In the genomic region with DNA sequence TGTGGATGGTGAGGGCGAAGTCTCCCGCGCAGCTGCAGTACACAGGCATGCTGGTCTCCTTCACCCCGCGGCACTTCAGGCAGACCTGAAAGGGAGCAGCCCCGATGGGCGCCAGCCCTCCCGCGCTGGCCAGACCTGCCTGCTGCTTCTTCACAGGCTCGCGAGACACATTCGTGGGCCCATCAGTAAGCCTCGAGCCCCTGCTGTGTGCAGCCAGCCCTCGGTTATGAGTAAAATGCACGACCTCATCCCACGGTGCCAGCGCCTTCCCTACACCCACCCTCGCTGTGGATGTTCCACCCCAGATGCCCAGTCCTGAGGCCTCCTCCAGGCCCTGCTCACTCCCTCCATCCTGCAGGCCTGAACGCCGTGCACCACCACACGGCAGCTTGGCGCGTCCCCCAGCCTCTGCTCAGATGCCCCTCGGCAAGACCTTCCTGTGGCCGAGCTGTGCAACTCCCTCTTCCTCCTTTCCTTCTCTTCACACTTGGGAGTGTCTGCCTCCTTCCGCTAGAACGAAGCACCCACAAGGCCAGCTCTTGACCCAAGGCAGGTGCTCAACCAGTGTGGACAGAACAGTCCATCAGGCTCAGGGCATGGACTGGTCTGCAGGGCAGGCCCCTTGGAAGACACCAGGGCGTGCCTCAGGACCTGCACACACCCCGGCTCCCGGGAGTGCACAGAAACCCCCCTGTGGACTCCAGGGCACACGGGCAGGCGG, we compare ENCODE assay signal across 2 cellular contexts.
TF ChIP-seq lines count a peak whose summit lies in the region.

No MANE protein-coding gene starts in this region.

TF ChIP-seq in IMR-90, 13 proteins besides CTCF, POLR2A, EP300 and RAD21:
- no peak for TF ChIP-seq MXI1 (IDR thresholded peaks at IDR 0.05; ENCODE audit: borderline replicate concordance, low read depth, low read length)

TF ChIP-seq in SK-N-SH treated with all-trans-retinoic acid at 6 μM for 48 hours, 23 proteins besides CTCF, POLR2A, EP300 and RAD21:
- TF ChIP-seq ZC3H10 (CRISPR knock-in tag; IDR thresholded peaks at IDR 0.05) = no peak
- TF ChIP-seq, protein P1, sequence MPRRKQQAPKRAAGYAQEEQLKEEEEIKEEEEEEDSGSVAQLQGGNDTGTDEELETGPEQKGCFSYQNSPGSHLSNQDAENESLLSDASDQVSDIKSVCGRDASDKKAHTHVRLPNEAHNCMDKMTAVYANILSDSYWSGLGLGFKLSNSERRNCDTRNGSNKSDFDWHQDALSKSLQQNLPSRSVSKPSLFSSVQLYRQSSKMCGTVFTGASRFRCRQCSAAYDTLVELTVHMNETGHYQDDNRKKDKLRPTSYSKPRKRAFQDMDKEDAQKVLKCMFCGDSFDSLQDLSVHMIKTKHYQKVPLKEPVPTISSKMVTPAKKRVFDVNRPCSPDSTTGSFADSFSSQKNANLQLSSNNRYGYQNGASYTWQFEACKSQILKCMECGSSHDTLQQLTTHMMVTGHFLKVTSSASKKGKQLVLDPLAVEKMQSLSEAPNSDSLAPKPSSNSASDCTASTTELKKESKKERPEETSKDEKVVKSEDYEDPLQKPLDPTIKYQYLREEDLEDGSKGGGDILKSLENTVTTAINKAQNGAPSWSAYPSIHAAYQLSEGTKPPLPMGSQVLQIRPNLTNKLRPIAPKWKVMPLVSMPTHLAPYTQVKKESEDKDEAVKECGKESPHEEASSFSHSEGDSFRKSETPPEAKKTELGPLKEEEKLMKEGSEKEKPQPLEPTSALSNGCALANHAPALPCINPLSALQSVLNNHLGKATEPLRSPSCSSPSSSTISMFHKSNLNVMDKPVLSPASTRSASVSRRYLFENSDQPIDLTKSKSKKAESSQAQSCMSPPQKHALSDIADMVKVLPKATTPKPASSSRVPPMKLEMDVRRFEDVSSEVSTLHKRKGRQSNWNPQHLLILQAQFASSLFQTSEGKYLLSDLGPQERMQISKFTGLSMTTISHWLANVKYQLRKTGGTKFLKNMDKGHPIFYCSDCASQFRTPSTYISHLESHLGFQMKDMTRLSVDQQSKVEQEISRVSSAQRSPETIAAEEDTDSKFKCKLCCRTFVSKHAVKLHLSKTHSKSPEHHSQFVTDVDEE (CRISPR knock-in tag; IDR thresholded peaks at IDR 0.05) = no peak
- no peak for TF ChIP-seq ESRRG (CRISPR knock-in tag; IDR thresholded peaks at IDR 0.05)
- no peak for TF ChIP-seq ZNF8 (CRISPR knock-in tag; IDR thresholded peaks at IDR 0.05)
- no peak for TF ChIP-seq ARNTL (CRISPR knock-in tag; IDR thresholded peaks at IDR 0.05; ENCODE audit: borderline replicate concordance, low read depth)
- no peak for TF ChIP-seq ZNF70 (CRISPR knock-in tag; IDR thresholded peaks at IDR 0.05)
- TF ChIP-seq ZNF565 (CRISPR knock-in tag; conservative IDR thresholded peaks at IDR 0.05; ENCODE audit: low read depth) = no peak
- TF ChIP-seq OSR1 (CRISPR knock-in tag; IDR thresholded peaks at IDR 0.05) = no peak
- no peak for TF ChIP-seq RARB (CRISPR knock-in tag; IDR thresholded peaks at IDR 0.05)
- TF ChIP-seq ZFP30 (CRISPR knock-in tag; IDR thresholded peaks at IDR 0.05) = no peak
- TF ChIP-seq SNAI2 (CRISPR knock-in tag; IDR thresholded peaks at IDR 0.05) = no peak
- no peak for TF ChIP-seq CSDC2 (CRISPR knock-in tag; IDR thresholded peaks at IDR 0.05)
